In genomic region chr7:28668085-28668484, GRCh38 we compare ENCODE assay signal across 27 cellular contexts.
"Had no signal": no experiment of that assay in that cellular context is flagged by ENCODE, and none has a peak within 500 bp of the region (broad histone marks: within the 10 kb centered on the region; RNA-seq: fewer than 3 reads in every experiment).

No MANE protein-coding gene starts in this region.

- H3K27ac ChIP-seq: colonic mucosa, coronary artery, dorsolateral prefrontal cortex, epithelial cell of prostate, esophagus squamous epithelium, foreskin keratinocyte, gastrocnemius medialis, gastroesophageal sphincter had no signal

- H3K36me3 ChIP-seq: colonic mucosa, esophagus muscularis mucosa, esophagus squamous epithelium, gastrocnemius medialis, gastroesophageal sphincter, heart left ventricle, heart right ventricle had no signal

- H3K4me1 ChIP-seq: colonic mucosa had no signal

- ATAC-seq: effector memory CD8-positive, alpha-beta T cell; esophagus mucosa; foreskin keratinocyte; gastrocnemius medialis; gastroesophageal sphincter; heart left ventricle; heart right ventricle had no signal

- FAIRE-seq: endometrium, endothelial cell of umbilical vein, frontal cortex had no signal

- DNase-seq: colonic mucosa; cortex of kidney; dermis blood vessel endothelial cell; dorsolateral prefrontal cortex; effector CD4-positive, alpha-beta T cell; effector CD8-positive, alpha-beta T cell; effector memory CD4-positive, alpha-beta T cell; effector memory CD8-positive, alpha-beta T cell; endodermal cell; erythroblast; esophagus squamous epithelium; foreskin fibroblast; foreskin keratinocyte; foreskin melanocyte; gastrocnemius medialis; glutamatergic neuron; head of caudate nucleus; heart left ventricle; heart right ventricle had no signal

- H3K27me3 ChIP-seq: colonic mucosa, dorsolateral prefrontal cortex, esophagus muscularis mucosa, gastrocnemius medialis, gastroesophageal sphincter, heart left ventricle, heart right ventricle had no signal

- H3K4me3 ChIP-seq: colonic mucosa, coronary artery, dorsolateral prefrontal cortex, esophagus muscularis mucosa, esophagus squamous epithelium, gastrocnemius medialis, gastroesophageal sphincter, heart left ventricle, heart right ventricle had no signal

- H3K9me3 ChIP-seq: colonic mucosa, esophagus muscularis mucosa, esophagus squamous epithelium, gastrocnemius medialis, gastroesophageal sphincter, heart left ventricle, heart right ventricle had no signal
